17 cellular contexts compared by ENCODE assay signal in genomic region chr9:35939851-35940250, GRCh38. TPM values are rescaled to one million over a fixed set of nuclear protein-coding genes. Genes with fewer than 3 reads are reported as not detected.
DNase-seq lines count a peak whose midpoint lies in the region; ATAC-seq and TF ChIP-seq lines count a peak whose summit lies in the region.
"Had no signal": no experiment of that assay in that cellular context is flagged by ENCODE, and none has a peak within 500 bp of the region (broad histone marks: within the 10 kb centered on the region; RNA-seq: fewer than 3 reads in every experiment).

No MANE protein-coding gene starts in this region.

- H3K27ac Mint-ChIP-seq in activated naive CD4-positive, alpha-beta T cell treated with anti-CD3 and anti-CD28 coated beads, Interleukin-2, amount 50 U/mL, for 24 hours = peak overlapping the region; percentile 93
- H3K27ac Mint-ChIP-seq in osteocyte (ENCODE audit: unreplicated experiment) = no peak overlapping the region
- H3K27ac Mint-ChIP-seq in activated T-helper 2 cell treated with anti-CD3 and anti-CD28 coated beads, Interferon-gamma antibody, Interleukin-2, Interleukin-4, amounts not matched to agents 10 μg/mL and 5 μg/mL and 100 μg/mL, durations not matched to agents 14 hours and 24 hours and 36 hours = no peak overlapping the region
- H3K27ac Mint-ChIP-seq: H9 had no signal

- intact Hi-C loops in activated T-helper 2 cell treated with anti-CD3 and anti-CD28 coated beads, Interferon-gamma antibody, Interleukin-2, Interleukin-4, amounts not matched to agents 10 μg/mL and 5 μg/mL and 100 μg/mL, durations not matched to agents 14 hours and 24 hours and 36 hours (cut with micrococcal nuclease) = no loop called here

- peaks cover 33% of the 10 kb centered on the region for H3K4me1 ChIP-seq in MM.1S (ENCODE audit: low read length)
- H3K4me1 ChIP-seq in effector memory CD4-positive, alpha-beta T cell (ENCODE audit: control insufficient read depth, insufficient read depth, low read length, poor library complexity, severe bottlenecking) = peaks cover 43% of the 10 kb centered on the region

- H3K27me3 Mint-ChIP-seq in activated naive CD4-positive, alpha-beta T cell treated with anti-CD3 and anti-CD28 coated beads, Interleukin-2, amount 50 U/mL, for 24 hours = no peaks in the 10 kb centered on the region
- no peaks in the 10 kb centered on the region for H3K27me3 Mint-ChIP-seq in osteocyte (ENCODE audit: unreplicated experiment)
- H3K27me3 Mint-ChIP-seq in activated T-helper 2 cell treated with anti-CD3 and anti-CD28 coated beads, Interferon-gamma antibody, Interleukin-2, Interleukin-4, amounts not matched to agents 10 μg/mL and 5 μg/mL and 100 μg/mL, durations not matched to agents 14 hours and 24 hours and 36 hours (ENCODE audit: low read depth) = peaks cover 4% of the 10 kb centered on the region

- H3K4me2 ChIP-seq in MM.1S (ENCODE audit: low read depth, low read length) = peak overlapping the region; percentile 39
- H3K4me2 ChIP-seq: PC-9 had no signal

- DNase-seq in activated naive CD4-positive, alpha-beta T cell treated with Interleukin-2 at 50 U/mL for 16 hours = no peak
- no peak for DNase-seq in MM.1S
- no peak for DNase-seq in effector memory CD4-positive, alpha-beta T cell
- DNase-seq in osteocyte (ENCODE audit: extremely low spot score, unreplicated experiment) = no peak
- DNase-seq in activated T-helper 2 cell treated with anti-CD3 and anti-CD28 coated beads, Interferon-gamma antibody, Interleukin-2, Interleukin-4, amounts not matched to agents 10 μg/mL and 5 μg/mL and 100 μg/mL, durations not matched to agents 14 hours and 24 hours and 36 hours (ENCODE audit: low spot score) = no peak
- DNase-seq: AML-193; DMS 273 treated with DMSO at 0.1 percent for 48 hours; H9; NCI-H146; NCI-H2081 treated with DMSO at 0.1 percent for 48 hours; NCI-H2227 treated with DMSO at 0.1 percent for 48 hours; NCI-H526 treated with DMSO at 0.1 percent for 48 hours; NK-92 treated with Interleukin-12 subunit alpha and Interleukin-12 subunit beta, amount 100 ng/mL, for 24 hours; PC-9 had no signal

- no peaks in the 10 kb centered on the region for H3K79me2 ChIP-seq in MM.1S (ENCODE audit: low read length)

- H3K9me3 Mint-ChIP-seq in activated naive CD4-positive, alpha-beta T cell treated with anti-CD3 and anti-CD28 coated beads, Interleukin-2, amount 50 U/mL, for 24 hours = no peaks in the 10 kb centered on the region
- H3K9me3 Mint-ChIP-seq in osteocyte (ENCODE audit: unreplicated experiment) = peaks cover 8% of the 10 kb centered on the region
- peaks cover 8% of the 10 kb centered on the region for H3K9me3 Mint-ChIP-seq in activated T-helper 2 cell treated with anti-CD3 and anti-CD28 coated beads, Interferon-gamma antibody, Interleukin-2, Interleukin-4, amounts not matched to agents 10 μg/mL and 5 μg/mL and 100 μg/mL, durations not matched to agents 14 hours and 24 hours and 36 hours

- no peaks in the 10 kb centered on the region for H4K20me1 ChIP-seq in MM.1S (ENCODE audit: insufficient read depth, low read length)

- no peaks in the 10 kb centered on the region for H3K36me3 ChIP-seq in MM.1S (replicated peaks; ENCODE audit: insufficient read depth, low read length)
- no peaks in the 10 kb centered on the region for H3K36me3 ChIP-seq in effector memory CD4-positive, alpha-beta T cell (ENCODE audit: control insufficient read depth, insufficient read depth, low read length)

- no peak overlapping the region for H3K4me3 ChIP-seq in MM.1S (ENCODE audit: low read length)
- H3K4me3 ChIP-seq in effector memory CD4-positive, alpha-beta T cell (ENCODE audit: insufficient read depth, low read depth, low read length, poor library complexity, severe bottlenecking) = no peak overlapping the region
- H3K4me3 ChIP-seq: PC-9 had no signal

- ATAC-seq in GM18498 (IDR thresholded peaks at IDR 0.05; ENCODE audit: unreplicated experiment) = no peak

- peak overlapping the region; percentile 38 for H3K4me3 Mint-ChIP-seq in activated naive CD4-positive, alpha-beta T cell treated with anti-CD3 and anti-CD28 coated beads, Interleukin-2, amount 50 U/mL, for 24 hours
- H3K4me3 Mint-ChIP-seq in osteocyte (ENCODE audit: unreplicated experiment) = no peak overlapping the region
- H3K4me3 Mint-ChIP-seq in activated T-helper 2 cell treated with anti-CD3 and anti-CD28 coated beads, Interferon-gamma antibody, Interleukin-2, Interleukin-4, amounts not matched to agents 10 μg/mL and 5 μg/mL and 100 μg/mL, durations not matched to agents 14 hours and 24 hours and 36 hours (ENCODE audit: low read depth) = no peak overlapping the region
- H3K4me3 Mint-ChIP-seq: H9 had no signal

- H3K36me3 Mint-ChIP-seq in activated naive CD4-positive, alpha-beta T cell treated with anti-CD3 and anti-CD28 coated beads, Interleukin-2, amount 50 U/mL, for 24 hours = peaks cover 3% of the 10 kb centered on the region
- H3K36me3 Mint-ChIP-seq in osteocyte (ENCODE audit: unreplicated experiment) = no peaks in the 10 kb centered on the region
- peaks cover 5% of the 10 kb centered on the region for H3K36me3 Mint-ChIP-seq in activated T-helper 2 cell treated with anti-CD3 and anti-CD28 coated beads, Interferon-gamma antibody, Interleukin-2, Interleukin-4, amounts not matched to agents 10 μg/mL and 5 μg/mL and 100 μg/mL, durations not matched to agents 14 hours and 24 hours and 36 hours (ENCODE audit: low read depth)

- H3K27ac ChIP-seq in MM.1S (ENCODE audit: low read length) = peak overlapping the region; percentile 17; the same call in 1 of the 2 replicates
- H3K27ac ChIP-seq in effector memory CD4-positive, alpha-beta T cell (ENCODE audit: insufficient read depth, low read length, poor library complexity, severe bottlenecking) = peak overlapping the region; percentile 2
- H3K27ac ChIP-seq: PC-9 had no signal

- TF ChIP-seq CTCF in MM.1S (IDR thresholded peaks at IDR 0.05; ENCODE audit: low read length) = no peak
- TF ChIP-seq CTCF in osteocyte (IDR thresholded peaks at IDR 0.05) = no peak

- peaks cover 16% of the 10 kb centered on the region for H3F3A ChIP-seq in MM.1S (ENCODE audit: insufficient read depth, low read length)

- H2AFZ ChIP-seq in MM.1S (ENCODE audit: low read length) = no peak overlapping the region
- H2AFZ ChIP-seq: PC-9 had no signal

- no peak overlapping the region for H3K9ac ChIP-seq in MM.1S (ENCODE audit: low read length)

- no peaks in the 10 kb centered on the region for H3K9me2 ChIP-seq in MM.1S (replicated peaks; ENCODE audit: insufficient read depth, low read length)

- H3K4me1 Mint-ChIP-seq in activated naive CD4-positive, alpha-beta T cell treated with anti-CD3 and anti-CD28 coated beads, Interleukin-2, amount 50 U/mL, for 24 hours = peaks cover 81% of the 10 kb centered on the region
- H3K4me1 Mint-ChIP-seq in osteocyte (ENCODE audit: unreplicated experiment) = peaks cover 47% of the 10 kb centered on the region
- H3K4me1 Mint-ChIP-seq in activated T-helper 2 cell treated with anti-CD3 and anti-CD28 coated beads, Interferon-gamma antibody, Interleukin-2, Interleukin-4, amounts not matched to agents 10 μg/mL and 5 μg/mL and 100 μg/mL, durations not matched to agents 14 hours and 24 hours and 36 hours (ENCODE audit: low read depth) = peaks cover 23% of the 10 kb centered on the region
- H3K4me1 Mint-ChIP-seq: H9 had no signal

- H3K27me3 ChIP-seq in MM.1S (replicated peaks; ENCODE audit: insufficient read depth, low read length) = no peaks in the 10 kb centered on the region
- H3K27me3 ChIP-seq in effector memory CD4-positive, alpha-beta T cell (replicated peaks; ENCODE audit: control insufficient read depth, insufficient read depth, low read length, poor library complexity, severe bottlenecking) = no peaks in the 10 kb centered on the region

- H3K9me3 ChIP-seq in MM.1S (replicated peaks; ENCODE audit: insufficient read depth, low read length) = no peaks in the 10 kb centered on the region
- no peaks in the 10 kb centered on the region for H3K9me3 ChIP-seq in effector memory CD4-positive, alpha-beta T cell (ENCODE audit: control insufficient read depth, low read length)

RNA-seq across cellular contexts. Expression of gene OR2S2, which starts 18.1 kb away (rescaled TPM):
- not detected in 2 replicates for total RNA-seq in osteocyte
- total RNA-seq in activated T-helper 2 cell treated with anti-CD3 and anti-CD28 coated beads, Interferon-gamma antibody, Interleukin-2, Interleukin-4, amounts not matched to agents 10 μg/mL and 5 μg/mL and 100 μg/mL, durations not matched to agents 14 hours and 24 hours and 36 hours = not detected in 2 replicates
- total RNA-seq: H9, PC-9, SK-MEL-5 had no signal

RNA-seq across cellular contexts. Expression of gene SPAAR, which starts 30.6 kb away (rescaled TPM):
- total RNA-seq in osteocyte = 0.56 TPM in 1 of 2 replicates, not detected in the other
- total RNA-seq in activated T-helper 2 cell treated with anti-CD3 and anti-CD28 coated beads, Interferon-gamma antibody, Interleukin-2, Interleukin-4, amounts not matched to agents 10 μg/mL and 5 μg/mL and 100 μg/mL, durations not matched to agents 14 hours and 24 hours and 36 hours = not detected in 2 replicates
- total RNA-seq: H9, SK-MEL-5 had no signal

RNA-seq across cellular contexts. Expression of gene HRCT1, which starts 33.8 kb away (rescaled TPM):
- total RNA-seq in osteocyte = 3.0 and 3.7 TPM in 2 replicates
- not detected in 2 replicates for total RNA-seq in activated T-helper 2 cell treated with anti-CD3 and anti-CD28 coated beads, Interferon-gamma antibody, Interleukin-2, Interleukin-4, amounts not matched to agents 10 μg/mL and 5 μg/mL and 100 μg/mL, durations not matched to agents 14 hours and 24 hours and 36 hours
- total RNA-seq: H9, SK-MEL-5 had no signal
